In genomic region chr9:14351206-14351605, GRCh38 we compare ENCODE assay signal across 14 cellular contexts. TPM values are rescaled to one million over a fixed set of nuclear protein-coding genes. Genes with fewer than 3 reads are reported as not detected.
DNase-seq lines count a peak whose midpoint lies in the region; ATAC-seq, FAIRE-seq and TF ChIP-seq lines count a peak whose summit lies in the region.
"Had no signal": no experiment of that assay in that cellular context is flagged by ENCODE, and none has a peak within 500 bp of the region (broad histone marks: within the 10 kb centered on the region; RNA-seq: fewer than 3 reads in every experiment).

No MANE protein-coding gene starts in this region.

- intact Hi-C loops in dorsolateral prefrontal cortex (cut with DNase I): loop anchor here (5.0 to 10.0 kb wide), 3 partner anchors 904 to 996 kb away; no protein-coding TSS in a partner anchor
- intact Hi-C loops in pancreas (cut with DNase I): loop anchor here in 1 of 3 donors (5.0 kb wide), 2 partner anchors 904 to 919 kb away; no protein-coding TSS in a partner anchor

- POLR2A ChIA-PET in GM10248 (lab: Yijun Ruan, JAX): no interaction called here

- DNase-seq in M059J (ENCODE audit: low read depth): peak; percentile 25
- DNase-seq in dorsolateral prefrontal cortex: no peak
- DNase-seq in hepatocyte (ENCODE audit: low spot score): no peak
- DNase-seq in substantia nigra (lab: John Stamatoyannopoulos, UW): peak in 6 of 49 donors; percentile 16 to 38 (median 20)
- no peak for DNase-seq in NCI-H82 treated with DMSO at 0.1 percent for 48 hours (lab: John Stamatoyannopoulos, UW; ENCODE audit: unreplicated experiment)
- no peak for DNase-seq in activated CD4-positive, CD25-positive, alpha-beta regulatory T cell (lab: John Stamatoyannopoulos, UW)
- no peak for DNase-seq in pancreas
- no peak for DNase-seq in GM10248 (ENCODE audit: extremely low spot score)
- DNase-seq: activated T-cell treated with anti-CD3 and anti-CD28 coated beads, Interleukin-2, amount 50 U/mL, for 1 hour; DMS79 treated with DMSO at 0.1 percent for 48 hours; foreskin melanocyte; NCI-H510A; small intestine had no signal

- peak overlapping the region in 57 of 59 donors; percentile 41 to 97 (median 88) for H3K27ac ChIP-seq in dorsolateral prefrontal cortex
- peak overlapping the region; percentile 84 for H3K27ac ChIP-seq in hepatocyte
- peak overlapping the region; percentile 59 for H3K27ac ChIP-seq in substantia nigra (ENCODE audit: low read depth, low read length, poor library complexity, severe bottlenecking)
- peak overlapping the region in 1 of 4 donors; percentile 4 for H3K27ac ChIP-seq in pancreas

- peaks cover 2% of the 10 kb centered on the region for H3K79me2 ChIP-seq in hepatocyte

- H3K4me3 ChIP-seq in dorsolateral prefrontal cortex (peak overlapping the region in 26 of 59 donors; percentile 22 to 81 (median 66)), hepatocyte (no peak overlapping the region), pancreas (no peak overlapping the region)

- H3K36me3 ChIP-seq in hepatocyte (replicated peaks; ENCODE audit: insufficient read depth, low read depth): no peaks in the 10 kb centered on the region
- H3K36me3 ChIP-seq in pancreas: no peaks in the 10 kb centered on the region

- no peaks in the 10 kb centered on the region for H3K9me3 ChIP-seq in hepatocyte (ENCODE audit: low read depth)
- H3K9me3 ChIP-seq in pancreas: no peaks in the 10 kb centered on the region

- WGBS in hepatocyte (ENCODE audit: low lambda C conversion rate, missing lambda C conversion rate): 80% methylated on average over 5 of the region's 5 CpGs
- 89 to 90% methylated on average over 5 of the region's 5 CpGs for WGBS in pancreas, 2 donors

- H3K27me3 ChIP-seq in dorsolateral prefrontal cortex (peaks cover 0 to 31% (median 3%) of the 10 kb centered on the region in 45 donors), hepatocyte (peaks cover 60% of the 10 kb centered on the region), pancreas (peaks cover 0 to 12% (median 0%) of the 10 kb centered on the region in 4 donors)

- H3K9me2 ChIP-seq in hepatocyte (replicated peaks; ENCODE audit: insufficient read depth): no peaks in the 10 kb centered on the region

- ATAC-seq in pancreas: no peak
- ATAC-seq: natural killer cell treated with Interleukin-12 subunit alpha and Interleukin-12 subunit beta and Interleukin-15 and Interleukin-18, amount 100 ng/mL, for 72 hours had no signal

- FAIRE-seq in pancreas (lab: Jason Lieb, UNC): no peak
- FAIRE-seq: small intestine had no signal

- CTCF ChIA-PET in GM10248 (lab: Yijun Ruan, JAX): interaction anchor here (0.9 to 7.9 kb wide), 3 partner anchors 11 to 922 kb away, joined by 3 to 127 read pairs (median 30); no protein-coding TSS in a partner anchor

- H3K4me1 ChIP-seq in hepatocyte (ENCODE audit: insufficient read depth): peaks cover 37% of the 10 kb centered on the region
- no peaks in the 10 kb centered on the region for H3K4me1 ChIP-seq in pancreas

- TF ChIP-seq CTCF in dorsolateral prefrontal cortex (IDR thresholded peaks at IDR 0.05 in 54 of 56, conservative IDR thresholded peaks at IDR 0.05 in 2 of 56; ENCODE audit: low read depth in 1 of 56, partially characterized antibody in 56 of 56): no peak
- no peak for TF ChIP-seq CTCF in hepatocyte (IDR thresholded peaks at IDR 0.05; ENCODE audit: poor library complexity)
- TF ChIP-seq CTCF in pancreas (IDR thresholded peaks at IDR 0.05): no peak
- no peak for TF ChIP-seq CTCF in GM10248 (IDR thresholded peaks at IDR 0.05; ENCODE audit: control extremely low read depth, extremely low read depth, low read depth, missing control alignments)

- H3K4me2 ChIP-seq in hepatocyte: peak overlapping the region; percentile 93

- no peak overlapping the region for H2AFZ ChIP-seq in hepatocyte

- no peaks in the 10 kb centered on the region for H4K20me1 ChIP-seq in hepatocyte (ENCODE audit: insufficient read depth, poor library complexity, severe bottlenecking)

RNA-seq across cellular contexts. Expression of gene NFIB, which starts 37.3 kb away (rescaled TPM):
- total RNA-seq in M059J (2014; rRNA removed; shearing (Covaris generic)): 2.5 and 4.1 TPM in 2 replicates
- total RNA-seq in dorsolateral prefrontal cortex: 100 to 1,000 TPM in 28 of 120 experiments, 10 to 100 TPM in 92; 57.4 to 185 (median 86.8) TPM
- 22.8 and 27.3 TPM in 2 replicates for total RNA-seq in hepatocyte
- 13.4 and 15.2 TPM in 2 replicates for polyA plus RNA-seq in hepatocyte
- 10 to 100 TPM; 40.9 to 65.0 (median 53.0) TPM for total RNA-seq in pancreas
- 1 to 10 TPM; 8.9 to 10.0 TPM for polyA plus RNA-seq in pancreas
- total RNA-seq: natural killer cell treated with Interleukin-12 subunit alpha and Interleukin-12 subunit beta and Interleukin-15 and Interleukin-18, amount 100 ng/mL, for 72 hours had no signal
